In the genomic region with DNA sequence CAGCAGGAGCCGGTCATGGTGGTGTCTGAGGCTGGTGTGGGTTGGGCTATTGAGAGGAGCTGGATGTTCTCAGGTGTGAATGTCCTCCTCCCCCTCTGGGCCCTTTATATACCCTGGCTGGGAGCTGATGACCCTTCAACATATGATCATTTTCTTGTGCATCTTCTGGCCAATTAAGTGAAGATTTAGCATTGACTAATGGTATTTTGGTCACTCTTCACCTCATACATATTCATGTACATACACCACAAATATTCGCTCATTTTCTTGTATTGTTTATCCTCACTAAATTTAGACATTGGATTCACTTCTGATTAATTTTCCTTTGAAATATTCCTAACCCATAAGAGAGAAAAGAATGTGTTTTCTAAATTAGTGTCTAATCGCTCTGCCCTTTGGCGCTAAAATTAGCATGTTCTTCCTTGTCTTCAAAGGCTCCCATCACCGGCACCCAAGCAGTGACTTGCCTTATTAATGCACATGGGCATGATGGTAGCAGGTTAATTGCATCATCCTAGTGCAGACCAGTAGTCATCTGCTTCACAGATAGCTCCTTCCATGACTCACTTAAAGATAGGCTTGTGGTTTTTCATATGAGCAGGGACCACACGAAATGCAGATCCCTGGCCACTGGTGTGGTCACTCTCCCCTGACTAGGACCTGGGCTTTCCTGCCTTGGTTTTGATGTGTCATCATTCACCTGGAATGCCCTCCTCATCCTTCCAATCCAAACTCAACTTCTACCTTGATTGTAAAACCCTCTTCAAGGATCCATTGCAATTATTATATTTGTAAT, we compare ENCODE assay signal across 12 cellular contexts. TPM values are rescaled to one million over a fixed set of nuclear protein-coding genes. Genes with fewer than 3 reads are reported as not detected.
A peak's percentile ranks its signal among the peaks of the same experiment; 100 is the strongest.
DNase-seq lines count a peak whose midpoint lies in the region; ATAC-seq and TF ChIP-seq lines count a peak whose summit lies in the region.
"Had no signal": no experiment of that assay in that cellular context is flagged by ENCODE, and none has a peak within 500 bp of the region (broad histone marks: within the 10 kb centered on the region; RNA-seq: fewer than 3 reads in every experiment).

A gene with protein sequence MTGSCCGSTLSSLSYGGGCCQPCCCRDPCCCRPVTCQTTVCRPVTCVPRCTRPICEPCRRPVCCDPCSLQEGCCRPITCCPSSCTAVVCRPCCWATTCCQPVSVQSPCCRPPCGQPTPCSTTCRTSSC (minus strand): TSS at position 51 of the 796 bp plus-strand sequence. CDS start 34 bp downstream, at position 17.

- peak within 1 kb of the TSS; percentile 21; the same call in 1 of the 2 replicates for H3K27ac ChIP-seq in IMR-90 (ENCODE audit: insufficient read depth, low read length)
- no peak within 1 kb of the TSS for H3K27ac ChIP-seq in coronary artery

- H3K14ac ChIP-seq in IMR-90 (replicated peaks; ENCODE audit: low read depth, low read length) = peak within 1 kb of the TSS; percentile 89

- CTCF ChIA-PET in IMR-90 (lab: Yijun Ruan, JAX) = no interaction called here

- peak within 1 kb of the TSS; percentile 98 for H2BK20ac ChIP-seq in IMR-90 (ENCODE audit: low read depth, low read length)

- H3K56ac ChIP-seq in IMR-90 (ENCODE audit: extremely low read depth, insufficient read depth, low read length) = peak within 1 kb of the TSS; percentile 31

- no peak within 1 kb of the TSS for H2AK9ac ChIP-seq in IMR-90 (replicated peaks; ENCODE audit: low read depth, low read length, poor library complexity)

- peaks cover 11% of the 10 kb centered on the region; the same call in 1 of the 2 replicates for H3K4me1 ChIP-seq in IMR-90 (ENCODE audit: control insufficient read depth, insufficient read depth, low read length)

- H3K4me3 ChIP-seq in IMR-90 (ENCODE audit: insufficient read depth, low read depth, low read length) = no peak within 1 kb of the TSS
- no peak within 1 kb of the TSS for H3K4me3 ChIP-seq in kidney epithelial cell (ENCODE audit: low read depth, low read length)
- H3K4me3 ChIP-seq in coronary artery = no peak within 1 kb of the TSS
- no peak within 1 kb of the TSS for H3K4me3 ChIP-seq in lower leg skin (ENCODE audit: low read depth, poor library complexity, severe bottlenecking)

- peak within 1 kb of the TSS; percentile 89; the same call in 1 of the 2 replicates for H3K18ac ChIP-seq in IMR-90 (ENCODE audit: low read depth, low read length)

- H3K9me3 ChIP-seq in IMR-90 (ENCODE audit: control insufficient read depth, insufficient read depth, low read length) = no peaks in the 10 kb centered on the region

- no peaks in the 10 kb centered on the region for H3K27me3 ChIP-seq in IMR-90 (ENCODE audit: control insufficient read depth, insufficient read depth, low read length)
- H3K27me3 ChIP-seq in kidney epithelial cell (ENCODE audit: control insufficient read depth, insufficient read depth, low read length) = no peaks in the 10 kb centered on the region

- in situ Hi-C loops in Caki2 (cut with HindIII; ENCODE audit: low pct_unique_long_range_greater_than_20kb, low sequenced_read_pairs) (no loop called here), IMR-90 (cut with MboI; ENCODE audit: low sequenced_read_pairs) (no loop called here)

- H3K79me1 ChIP-seq in IMR-90 (ENCODE audit: low read depth in 1 of 2, low read length in 2 of 2) = no peaks in the 10 kb centered on the region

- H3K23ac ChIP-seq in IMR-90 (ENCODE audit: low read depth, low read length) = peak within 1 kb of the TSS; percentile 80

- peak within 1 kb of the TSS; percentile 91; the same call in 1 of the 2 replicates for H4K5ac ChIP-seq in IMR-90 (ENCODE audit: low read depth, low read length)

- intact Hi-C loops in IMR-90 (cut with micrococcal nuclease) = no loop called here
- intact Hi-C loops in lower leg skin (cut with DNase I; ENCODE audit: low total_unique reads) = no loop called here

- peaks cover 7% of the 10 kb centered on the region for H3K9me1 ChIP-seq in IMR-90 (ENCODE audit: insufficient read depth, low read length)

- peak within 1 kb of the TSS; percentile 90 for H4K91ac ChIP-seq in IMR-90 (ENCODE audit: insufficient read depth, low read depth, low read length)

- no TSS peak for BruUV-seq in IMR-90 (replicated peaks; lab: Mats Ljungman, UMichigan)

- TF ChIP-seq CTCF in IMR-90 (conservative IDR thresholded peaks at IDR 0.05; ENCODE audit: low read depth, low read length) (no peak), kidney epithelial cell (IDR thresholded peaks at IDR 0.05; ENCODE audit: insufficient read depth, low read length, poor library complexity, severe bottlenecking) (no peak), coronary artery (IDR thresholded peaks at IDR 0.05) (no peak), lower leg skin (IDR thresholded peaks at IDR 0.05) (no peak)

- no peak within 1 kb of the TSS for H2AFZ ChIP-seq in IMR-90 (replicated peaks; ENCODE audit: low read length, poor library complexity)

- DNase-seq in Caki2 (ENCODE audit: low read depth) (peak; percentile 83), IMR-90 (peak; percentile 98), amniotic epithelial cell (ENCODE audit: low read depth) (peak; percentile 98), kidney epithelial cell (ENCODE audit: low read depth) (peak; percentile 87), coronary artery (ENCODE audit: low spot score) (no peak), NCI-H526 (lab: John Stamatoyannopoulos, UW) (no peak), activated gamma-delta T cell (lab: John Stamatoyannopoulos, UW) (no peak), lower leg skin (ENCODE audit: low spot score in 2 of 2) (no peak)
- DNase-seq: amniotic stem cell; DMS53; naive thymus-derived CD8-positive, alpha-beta T cell; NCI-H2081 had no signal

- no peak for TF ChIP-seq POLR2A in IMR-90 (IDR thresholded peaks at IDR 0.05; ENCODE audit: low read depth, low read length)
- TF ChIP-seq POLR2A in lower leg skin (IDR thresholded peaks at IDR 0.05) = no peak

- H4K8ac ChIP-seq in IMR-90 (ENCODE audit: low read depth in 2 of 2, low read length in 2 of 2) = peak within 1 kb of the TSS; percentile 33 to 91; a peak in 3 of 4 replicates

- peak within 1 kb of the TSS; percentile 91 for H2AK5ac ChIP-seq in IMR-90 (ENCODE audit: low read depth, low read length)

- dilution Hi-C loops in IMR-90 (cut with HindIII; ENCODE audit: low sequenced_read_pairs, unreplicated experiment) = no loop called here

- ATAC-seq in IMR-90 (ENCODE audit: low read depth) = peak; percentile 64
- ATAC-seq: naive thymus-derived CD8-positive, alpha-beta T cell had no signal

- H3K4me2 ChIP-seq in IMR-90 (ENCODE audit: low read depth, low read length) = no peak within 1 kb of the TSS

- WGBS in IMR-90 (ENCODE audit: extremely low coverage in 2 of 2, insufficient read length in 1 of 2), 2 experiments = no CpG with 5 or more reads among the region's 6 CpGs
- WGBS in lower leg skin, 2 donors = 69 to 72% methylated on average over 6 of the region's 6 CpGs

- H3K36me3 ChIP-seq in IMR-90 (ENCODE audit: control insufficient read depth, insufficient read depth, low read length) (no peaks in the 10 kb centered on the region), kidney epithelial cell (ENCODE audit: control insufficient read depth, insufficient read depth, low read length) (no peaks in the 10 kb centered on the region)

- no peaks in the 10 kb centered on the region for H4K20me1 ChIP-seq in IMR-90 (ENCODE audit: insufficient read depth, low read length)

- POLR2A ChIA-PET in IMR-90 (lab: Charles Lee; ENCODE audit: unreplicated experiment) = no interaction called here

- H2BK120ac ChIP-seq in IMR-90 (ENCODE audit: low read depth, low read length) = peak within 1 kb of the TSS; percentile 97

- no peak within 1 kb of the TSS for H3K9ac ChIP-seq in IMR-90 (ENCODE audit: low read depth, low read length)

- H2BK15ac ChIP-seq in IMR-90 (ENCODE audit: low read depth, low read length) = peak within 1 kb of the TSS; percentile 95

- peak within 1 kb of the TSS; percentile 94 for H2BK5ac ChIP-seq in IMR-90 (ENCODE audit: low read depth, low read length, poor library complexity, severe bottlenecking)

- TF ChIP-seq RAD21 in IMR-90 (IDR thresholded peaks at IDR 0.05; ENCODE audit: low read length) = peak; percentile 22

- peak within 1 kb of the TSS; percentile 95 for H3K4ac ChIP-seq in IMR-90 (ENCODE audit: low read depth, low read length)

TF ChIP-seq in IMR-90, 13 proteins besides CTCF, POLR2A, EP300 and RAD21 (continues in another document):
- peak; percentile 17; the same call in 1 of the 2 replicates for TF ChIP-seq USF2 (IDR thresholded peaks at IDR 0.05; ENCODE audit: low read depth, low read length)
- TF ChIP-seq MAZ (IDR thresholded peaks at IDR 0.05; ENCODE audit: borderline replicate concordance, low read depth, low read length) = no peak
- TF ChIP-seq RCOR1 (IDR thresholded peaks at IDR 0.05; ENCODE audit: insufficient replicate concordance, low read length) = peak; percentile 59
- TF ChIP-seq RFX5 (IDR thresholded peaks at IDR 0.05; ENCODE audit: low read depth, low read length) = no peak
- no peak for TF ChIP-seq ELK1 (IDR thresholded peaks at IDR 0.05; ENCODE audit: borderline replicate concordance, low read depth, low read length)
- TF ChIP-seq FOS (IDR thresholded peaks at IDR 0.05; ENCODE audit: low read depth, low read length) = peak; percentile 95
- TF ChIP-seq CHD1 (IDR thresholded peaks at IDR 0.05; ENCODE audit: low read depth, low read length) = no peak; the same call in 1 of the 2 replicates
- TF ChIP-seq SMC3 (IDR thresholded peaks at IDR 0.05; ENCODE audit: low read depth, low read length) = no peak

RNA-seq across cellular contexts. Expression of the gene that starts here (rescaled TPM):
- not detected in 2 replicates for total RNA-seq in Caki2 (2014; rRNA removed; shearing (Covaris generic); ENCODE audit: low replicate concordance)
- not detected in 2 replicates for total RNA-seq in IMR-90 (2012; rRNA removed)
- polyA plus RNA-seq in IMR-90 (2012; rRNA removed) = not detected in 2 replicates
- 0.19 TPM in 1 of 2 replicates, not detected in the other for polyA plus RNA-seq in IMR-90 (2012; cell fraction: cytosol; rRNA removed)
- 0.23 TPM in 1 of 2 replicates, not detected in the other for polyA plus RNA-seq in IMR-90 (2012; cell fraction: nucleus; rRNA removed; ENCODE audit: low replicate concordance)
- total RNA-seq in kidney epithelial cell = not detected in 2 replicates
- total RNA-seq in lower leg skin = 10 to 100 TPM in 1 of 4 donors, not detected in 3; 61.4 TPM
- total RNA-seq: naive thymus-derived CD8-positive, alpha-beta T cell had no signal
- polyA plus RNA-seq: naive thymus-derived CD8-positive, alpha-beta T cell had no signal

Comparison
In these comparisons a context has a peak if more than half of its experiments do, and no peak if none do; other contexts are left out.
1. Peak in DNase-seq in Caki2; RNA of the gene not detected or under 1 TPM.
2. Peak in DNase-seq, ATAC-seq and H3K27ac ChIP-seq in IMR-90; RNA of the gene not detected or under 1 TPM.
3. Peak in DNase-seq in kidney epithelial cell; RNA of the gene not detected or under 1 TPM.